ENCODE assay signal across 8 cellular contexts in genomic region chr14:94819531-94819930, GRCh38. TPM values are rescaled to one million over a fixed set of nuclear protein-coding genes. Genes with fewer than 3 reads are reported as not detected.
"Had no signal": no experiment of that assay in that cellular context is flagged by ENCODE, and none has a peak within 500 bp of the region (broad histone marks: within the 10 kb centered on the region; RNA-seq: fewer than 3 reads in every experiment).

No MANE protein-coding gene starts in this region.

- ATAC-seq: HepG2 had no signal

- H3K27ac Mint-ChIP-seq: IgD-negative memory B cell had no signal

- H2AFZ ChIP-seq: GM23248 had no signal

- H3K4me1 Mint-ChIP-seq: IgD-negative memory B cell had no signal

- DNase-seq: GM23248, H9, HCEC 1CT, KBM-7 had no signal

- H3K4me2 ChIP-seq: KMS-11 had no signal

- H3K4me3 ChIP-seq: GM23248 had no signal

- H3K4me3 Mint-ChIP-seq: H9, IgD-negative memory B cell had no signal

- H3K27ac ChIP-seq: GM23248, HL-60, KMS-11 had no signal

- H3K9ac ChIP-seq: GM23248, KMS-11 had no signal

RNA-seq across cellular contexts. Expression of gene GSC, which starts 49.6 kb away (rescaled TPM):
- total RNA-seq: H9, HepG2 had no signal
- polyA plus RNA-seq: HepG2, IgD-negative memory B cell had no signal
